Comparison of ENCODE assay signal across 34 cellular contexts in genomic region chr7:36896418-36896817, GRCh38.
"Had no signal": no experiment of that assay in that cellular context is flagged by ENCODE, and none has a peak within 500 bp of the region (broad histone marks: within the 10 kb centered on the region; RNA-seq: fewer than 3 reads in every experiment).

No MANE protein-coding gene starts in this region.

- H3K27me3 ChIP-seq: adrenal gland, body of pancreas, breast epithelium, MG63, Peyer's patch had no signal

- H3K36me3 ChIP-seq: adrenal gland, breast epithelium, MG63, Peyer's patch, WERI-Rb-1 had no signal

- H3K4me3 ChIP-seq: adrenal gland, body of pancreas, breast epithelium, MG63, Peyer's patch had no signal

- DNase-seq: activated CD4-positive, alpha-beta T cell treated with anti-CD3 and anti-CD28 coated beads for 1 hour; activated CD4-positive, alpha-beta T cell treated with anti-CD3 and anti-CD28 coated beads for 48 hours; activated CD4-positive, alpha-beta T cell treated with anti-CD3 and anti-CD28 coated beads, Interleukin-2, amount 50 U/mL, for 48 hours; activated CD4-positive, CD25-positive, alpha-beta regulatory T cell; activated CD8-positive, alpha-beta T cell treated with anti-CD3 and anti-CD28 coated beads, Interleukin-2, amount 10 ng/mL, durations not matched to agents 7 days and 5 days; activated gamma-delta T cell treated with Interleukin-2 at 50 U/mL for 16 hours; activated naive CD4-positive, alpha-beta T cell treated with anti-CD3 and anti-CD28 coated beads for 36 hours; activated T-cell treated with anti-CD3 and anti-CD28 coated beads, Interleukin-2, amount 50 U/mL, for 24 hours; adrenal gland; body of pancreas; KBM-7; MG63; NCI-H1048; NCI-H1105 treated with DMSO at 0.1 percent for 48 hours; NCI-H1436; NCI-H1694; NCI-H1930; NCI-H2081 treated with DMSO at 0.1 percent for 48 hours; NCI-H226; NCI-H510A; NCI-H526; NCI-H82; NK-92 treated with Interleukin-12 subunit alpha and Interleukin-12 subunit beta, amount 100 ng/mL, for 24 hours; PC-3; Peyer's patch; RPMI8226; SHP77 treated with DMSO at 0.1 percent for 48 hours; T-helper 1 cell; T-helper 2 cell; T-helper 9 cell; WERI-Rb-1 had no signal

- ATAC-seq: activated CD8-positive, alpha-beta T cell treated with anti-CD3 and anti-CD28 coated beads, Interleukin-2, amount 10 ng/mL, durations not matched to agents 7 days and 5 days; activated naive CD4-positive, alpha-beta T cell treated with anti-CD3 and anti-CD28 coated beads, Interleukin-2, amount 50 U/mL, for 72 hours; body of pancreas; PC-3; SK-N-SH treated with all-trans-retinoic acid at 6 μM for 48 hours had no signal

- H3K9me3 ChIP-seq: adrenal gland, body of pancreas, breast epithelium, MG63, Peyer's patch had no signal

- H3K4me1 ChIP-seq: adrenal gland, breast epithelium, Peyer's patch had no signal

- H3K27ac ChIP-seq: adrenal gland, body of pancreas, breast epithelium, Peyer's patch, WERI-Rb-1 had no signal
